ENCODE assay signal across 11 cellular contexts in genomic region chr2:110114801-110115200, GRCh38. TPM values are rescaled to one million over a fixed set of nuclear protein-coding genes. Genes with fewer than 3 reads are reported as not detected.
DNase-seq lines count a peak whose midpoint lies in the region.
"Had no signal": no experiment of that assay in that cellular context is flagged by ENCODE, and none has a peak within 500 bp of the region (broad histone marks: within the 10 kb centered on the region; RNA-seq: fewer than 3 reads in every experiment).

No MANE protein-coding gene starts in this region.

- H3K9me3 ChIP-seq in iPS-20b (ENCODE audit: insufficient read depth, low read depth, low read length) (no peaks in the 10 kb centered on the region), subcutaneous abdominal adipose tissue (ENCODE audit: control insufficient read depth in 5 of 5, low read length in 5 of 5) (no peaks in the 10 kb centered on the region)
- no peaks in the 10 kb centered on the region for H3K9me3 ChIP-seq in effector memory CD4-positive, alpha-beta T cell (ENCODE audit: control insufficient read depth, low read length)

- no peak overlapping the region for H3K9ac ChIP-seq in iPS-20b (ENCODE audit: low read depth, low read length)
- peak overlapping the region in 2 of 5 donors; percentile 48 for H3K9ac ChIP-seq in subcutaneous abdominal adipose tissue (ENCODE audit: low read length in 5 of 5)

- H3K36me3 ChIP-seq in iPS-20b (ENCODE audit: insufficient read depth, low read depth, low read length) (no peaks in the 10 kb centered on the region), subcutaneous abdominal adipose tissue (ENCODE audit: control insufficient read depth in 5 of 5, insufficient read depth in 5 of 5, low read length in 5 of 5) (no peaks in the 10 kb centered on the region)
- no peaks in the 10 kb centered on the region for H3K36me3 ChIP-seq in effector memory CD4-positive, alpha-beta T cell (ENCODE audit: control insufficient read depth, insufficient read depth, low read length)

- H3K9me3 Mint-ChIP-seq in activated T-helper 2 cell treated with anti-CD3 and anti-CD28 coated beads, Interferon-gamma antibody, Interleukin-2, Interleukin-4, amounts not matched to agents 10 μg/mL and 5 μg/mL and 100 μg/mL, durations not matched to agents 14 hours and 24 hours and 36 hours = peaks cover 5% of the 10 kb centered on the region
- H3K9me3 Mint-ChIP-seq: activated B cell treated with CpG ODN at 0.5 μM for 24 hours had no signal

- H3K27me3 ChIP-seq in iPS-20b (ENCODE audit: insufficient read depth, low read length) (peaks cover 49% of the 10 kb centered on the region), subcutaneous abdominal adipose tissue (ENCODE audit: control insufficient read depth in 5 of 5, insufficient read depth in 4 of 5, low read length in 5 of 5) (peaks cover 20 to 37% (median 35%) of the 10 kb centered on the region in 5 donors)
- H3K27me3 ChIP-seq in effector memory CD4-positive, alpha-beta T cell (replicated peaks; ENCODE audit: control insufficient read depth, insufficient read depth, low read length, poor library complexity, severe bottlenecking) = peaks cover 4% of the 10 kb centered on the region

- H3K4me1 ChIP-seq in iPS-20b (ENCODE audit: insufficient read depth, low read length) (no peaks in the 10 kb centered on the region; the same call in 1 of the 2 replicates), subcutaneous abdominal adipose tissue (ENCODE audit: control insufficient read depth in 5 of 5, insufficient read depth in 5 of 5, low read length in 5 of 5) (peaks cover 2 to 55% (median 18%) of the 10 kb centered on the region in 5 donors)
- H3K4me1 ChIP-seq in effector memory CD4-positive, alpha-beta T cell (ENCODE audit: control insufficient read depth, insufficient read depth, low read length, poor library complexity, severe bottlenecking) = no peaks in the 10 kb centered on the region

- H3K27me3 Mint-ChIP-seq in activated T-helper 2 cell treated with anti-CD3 and anti-CD28 coated beads, Interferon-gamma antibody, Interleukin-2, Interleukin-4, amounts not matched to agents 10 μg/mL and 5 μg/mL and 100 μg/mL, durations not matched to agents 14 hours and 24 hours and 36 hours (ENCODE audit: low read depth) = peaks cover 58% of the 10 kb centered on the region

- H3K27ac ChIP-seq in iPS-20b (ENCODE audit: low read length) = no peak overlapping the region
- H3K27ac ChIP-seq in subcutaneous abdominal adipose tissue (ENCODE audit: low read depth, low read length) = no peak overlapping the region
- H3K27ac ChIP-seq in effector memory CD4-positive, alpha-beta T cell (ENCODE audit: insufficient read depth, low read length, poor library complexity, severe bottlenecking) = no peak overlapping the region
- no peak overlapping the region for H3K27ac ChIP-seq in substantia nigra (ENCODE audit: low read depth, low read length, poor library complexity, severe bottlenecking)

- H3K4me3 Mint-ChIP-seq in activated T-helper 2 cell treated with anti-CD3 and anti-CD28 coated beads, Interferon-gamma antibody, Interleukin-2, Interleukin-4, amounts not matched to agents 10 μg/mL and 5 μg/mL and 100 μg/mL, durations not matched to agents 14 hours and 24 hours and 36 hours (ENCODE audit: low read depth) = peak overlapping the region; percentile 18
- H3K4me3 Mint-ChIP-seq: activated B cell treated with CpG ODN at 0.5 μM for 24 hours had no signal

- peak overlapping the region; percentile 65; the same call in 1 of the 2 replicates for H3K4me3 ChIP-seq in iPS-20b (ENCODE audit: low read length)
- H3K4me3 ChIP-seq in subcutaneous abdominal adipose tissue (ENCODE audit: low read depth in 1 of 5, low read length in 5 of 5) = peak overlapping the region in 3 of 5 donors; percentile 58 to 64 (median 59)
- no peak overlapping the region for H3K4me3 ChIP-seq in effector memory CD4-positive, alpha-beta T cell (ENCODE audit: insufficient read depth, low read depth, low read length, poor library complexity, severe bottlenecking)

- peaks cover 16% of the 10 kb centered on the region for H3K4me1 Mint-ChIP-seq in activated T-helper 2 cell treated with anti-CD3 and anti-CD28 coated beads, Interferon-gamma antibody, Interleukin-2, Interleukin-4, amounts not matched to agents 10 μg/mL and 5 μg/mL and 100 μg/mL, durations not matched to agents 14 hours and 24 hours and 36 hours (ENCODE audit: low read depth)
- H3K4me1 Mint-ChIP-seq: activated B cell treated with CpG ODN at 0.5 μM for 24 hours, naive B cell had no signal

- intact Hi-C loops in activated T-helper 2 cell treated with anti-CD3 and anti-CD28 coated beads, Interferon-gamma antibody, Interleukin-2, Interleukin-4, amounts not matched to agents 10 μg/mL and 5 μg/mL and 100 μg/mL, durations not matched to agents 14 hours and 24 hours and 36 hours (cut with micrococcal nuclease) = loop anchor here (1.0 kb wide), 1 partner anchor 42 kb away; no protein-coding TSS in a partner anchor

- H3K27ac Mint-ChIP-seq in activated T-helper 2 cell treated with anti-CD3 and anti-CD28 coated beads, Interferon-gamma antibody, Interleukin-2, Interleukin-4, amounts not matched to agents 10 μg/mL and 5 μg/mL and 100 μg/mL, durations not matched to agents 14 hours and 24 hours and 36 hours = no peak overlapping the region
- H3K27ac Mint-ChIP-seq: activated B cell treated with CpG ODN at 0.5 μM for 24 hours, naive B cell had no signal

- H3K36me3 Mint-ChIP-seq in activated T-helper 2 cell treated with anti-CD3 and anti-CD28 coated beads, Interferon-gamma antibody, Interleukin-2, Interleukin-4, amounts not matched to agents 10 μg/mL and 5 μg/mL and 100 μg/mL, durations not matched to agents 14 hours and 24 hours and 36 hours (ENCODE audit: low read depth) = no peaks in the 10 kb centered on the region

- peak; percentile 72 for DNase-seq in HT-29 (ENCODE audit: low spot score)
- no peak for DNase-seq in activated T-helper 2 cell treated with anti-CD3 and anti-CD28 coated beads, Interferon-gamma antibody, Interleukin-2, Interleukin-4, amounts not matched to agents 10 μg/mL and 5 μg/mL and 100 μg/mL, durations not matched to agents 14 hours and 24 hours and 36 hours (ENCODE audit: low spot score)
- DNase-seq in effector memory CD4-positive, alpha-beta T cell = no peak
- no peak for DNase-seq in Kasumi-1 (lab: John Stamatoyannopoulos, UW)
- DNase-seq in DMS 273 (lab: John Stamatoyannopoulos, UW; ENCODE audit: unreplicated experiment) = no peak
- no peak for DNase-seq in substantia nigra (lab: John Stamatoyannopoulos, UW)
- DNase-seq: activated B cell treated with CpG ODN at 0.5 μM for 24 hours; activated naive CD4-positive, alpha-beta T cell treated with anti-CD3 and anti-CD28 coated beads, Interleukin-2, amount 50 U/mL, for 16 hours; naive B cell had no signal

RNA-seq across cellular contexts. Expression of gene MALL, which starts 0.8 kb away (rescaled TPM):
- total RNA-seq in HT-29 (2014; rRNA removed; shearing (Covaris generic)) = 82.0 and 83.0 TPM in 2 replicates
- total RNA-seq in activated T-helper 2 cell treated with anti-CD3 and anti-CD28 coated beads, Interferon-gamma antibody, Interleukin-2, Interleukin-4, amounts not matched to agents 10 μg/mL and 5 μg/mL and 100 μg/mL, durations not matched to agents 14 hours and 24 hours and 36 hours = 2.0 and 2.3 TPM in 2 replicates
- total RNA-seq: activated B cell treated with CpG ODN at 0.5 μM for 24 hours had no signal

Comparison
In these comparisons a context has a peak if more than half of its experiments do, and no peak if none do; other contexts are left out.
1. RNA of gene MALL, which starts 0.8 kb away (total RNA-seq): 82.0 to 83.0 TPM in HT-29; 2.0 to 2.3 TPM in activated T-helper 2 cell treated with anti-CD3 and anti-CD28 coated beads, Interferon-gamma antibody, Interleukin-2, Interleukin-4, amounts not matched to agents 10 μg/mL and 5 μg/mL and 100 μg/mL, durations not matched to agents 14 hours and 24 hours and 36 hours; every median in the first group is over 10 times any median in the second.